In the genomic region with DNA sequence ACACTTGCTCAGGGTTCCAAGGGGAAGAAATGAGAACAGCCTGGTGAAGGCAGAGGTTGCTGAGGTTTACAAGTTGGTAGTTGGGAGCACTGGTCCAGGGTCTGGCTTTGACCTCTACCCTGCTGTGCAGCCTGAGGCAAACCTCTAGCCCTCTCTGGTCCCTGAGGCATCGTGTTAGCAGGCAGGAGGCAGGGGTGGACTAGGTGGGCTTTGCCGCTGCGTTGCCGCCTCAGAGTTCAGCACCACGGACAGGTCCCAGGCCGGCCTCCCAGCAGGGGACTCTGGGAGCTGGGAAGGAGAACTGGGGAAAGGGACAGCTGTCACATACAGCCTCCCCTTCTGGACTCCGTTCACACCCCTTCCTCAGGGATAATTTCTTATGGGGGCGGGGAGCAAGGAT, we compare ENCODE assay signal across 1 cellular context.
TF ChIP-seq lines count a peak whose summit lies in the region.

No MANE protein-coding gene starts in this region.

TF ChIP-seq in HepG2, 621 proteins besides CTCF, POLR2A, EP300 and RAD21 (continued from another document and continues in another):
- TF ChIP-seq, protein P1, sequence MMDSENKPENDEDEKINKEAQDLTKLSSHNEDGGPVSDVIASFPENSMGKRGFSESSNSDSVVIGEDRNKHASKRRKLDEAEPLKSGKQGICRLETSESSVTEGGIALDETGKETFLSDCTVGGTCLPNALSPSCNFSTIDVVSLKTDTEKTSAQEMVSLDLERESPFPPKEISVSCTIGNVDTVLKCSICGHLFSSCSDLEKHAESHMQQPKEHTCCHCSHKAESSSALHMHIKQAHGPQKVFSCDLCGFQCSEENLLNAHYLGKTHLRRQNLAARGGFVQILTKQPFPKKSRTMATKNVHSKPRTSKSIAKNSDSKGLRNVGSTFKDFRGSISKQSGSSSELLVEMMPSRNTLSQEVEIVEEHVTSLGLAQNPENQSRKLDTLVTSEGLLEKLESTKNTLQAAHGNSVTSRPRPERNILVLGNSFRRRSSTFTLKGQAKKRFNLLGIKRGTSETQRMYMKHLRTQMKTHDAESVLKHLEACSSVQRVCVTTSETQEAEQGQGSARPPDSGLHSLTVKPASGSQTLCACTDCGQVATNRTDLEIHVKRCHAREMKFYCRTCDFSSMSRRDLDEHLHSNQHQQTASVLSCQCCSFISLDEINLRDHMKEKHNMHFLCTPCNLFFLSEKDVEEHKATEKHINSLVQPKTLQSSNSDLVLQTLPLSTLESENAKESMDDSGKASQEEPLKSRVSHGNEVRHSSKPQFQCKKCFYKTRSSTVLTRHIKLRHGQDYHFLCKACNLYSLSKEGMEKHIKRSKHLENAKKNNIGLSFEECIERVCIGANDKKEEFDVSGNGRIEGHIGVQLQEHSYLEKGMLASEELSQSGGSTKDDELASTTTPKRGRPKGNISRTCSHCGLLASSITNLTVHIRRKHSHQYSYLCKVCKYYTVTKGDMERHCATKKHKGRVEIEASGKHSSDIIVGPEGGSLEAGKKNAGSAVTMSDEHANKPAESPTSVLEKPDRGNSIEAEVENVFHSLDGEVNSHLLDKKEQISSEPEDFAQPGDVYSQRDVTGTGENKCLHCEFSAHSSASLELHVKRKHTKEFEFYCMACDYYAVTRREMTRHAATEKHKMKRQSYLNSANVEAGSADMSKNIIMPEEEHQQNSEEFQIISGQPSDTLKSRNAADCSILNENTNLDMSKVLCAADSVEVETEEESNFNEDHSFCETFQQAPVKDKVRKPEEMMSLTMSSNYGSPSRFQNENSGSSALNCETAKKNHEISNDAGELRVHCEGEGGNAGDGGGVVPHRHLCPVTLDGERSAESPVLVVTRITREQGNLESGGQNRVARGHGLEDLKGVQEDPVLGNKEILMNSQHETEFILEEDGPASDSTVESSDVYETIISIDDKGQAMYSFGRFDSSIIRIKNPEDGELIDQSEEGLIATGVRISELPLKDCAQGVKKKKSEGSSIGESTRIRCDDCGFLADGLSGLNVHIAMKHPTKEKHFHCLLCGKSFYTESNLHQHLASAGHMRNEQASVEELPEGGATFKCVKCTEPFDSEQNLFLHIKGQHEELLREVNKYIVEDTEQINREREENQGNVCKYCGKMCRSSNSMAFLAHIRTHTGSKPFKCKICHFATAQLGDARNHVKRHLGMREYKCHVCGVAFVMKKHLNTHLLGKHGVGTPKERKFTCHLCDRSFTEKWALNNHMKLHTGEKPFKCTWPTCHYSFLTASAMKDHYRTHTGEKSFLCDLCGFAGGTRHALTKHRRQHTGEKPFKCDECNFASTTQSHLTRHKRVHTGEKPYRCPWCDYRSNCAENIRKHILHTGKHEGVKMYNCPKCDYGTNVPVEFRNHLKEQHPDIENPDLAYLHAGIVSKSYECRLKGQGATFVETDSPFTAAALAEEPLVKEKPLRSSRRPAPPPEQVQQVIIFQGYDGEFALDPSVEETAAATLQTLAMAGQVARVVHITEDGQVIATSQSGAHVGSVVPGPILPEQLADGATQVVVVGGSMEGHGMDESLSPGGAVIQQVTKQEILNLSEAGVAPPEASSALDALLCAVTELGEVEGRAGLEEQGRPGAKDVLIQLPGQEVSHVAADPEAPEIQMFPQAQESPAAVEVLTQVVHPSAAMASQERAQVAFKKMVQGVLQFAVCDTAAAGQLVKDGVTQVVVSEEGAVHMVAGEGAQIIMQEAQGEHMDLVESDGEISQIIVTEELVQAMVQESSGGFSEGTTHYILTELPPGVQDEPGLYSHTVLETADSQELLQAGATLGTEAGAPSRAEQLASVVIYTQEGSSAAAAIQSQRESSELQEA (CRISPR knock-in tag; IDR thresholded peaks at IDR 0.05; ENCODE audit: not compliant biosample characterization): no peak
- TF ChIP-seq TSC22D2 (CRISPR knock-in tag; IDR thresholded peaks at IDR 0.05; ENCODE audit: borderline replicate concordance): peak; percentile 98
- no peak for TF ChIP-seq THYN1 (CRISPR knock-in tag; IDR thresholded peaks at IDR 0.05; ENCODE audit: borderline replicate concordance, low read depth)
- TF ChIP-seq, protein P2, sequence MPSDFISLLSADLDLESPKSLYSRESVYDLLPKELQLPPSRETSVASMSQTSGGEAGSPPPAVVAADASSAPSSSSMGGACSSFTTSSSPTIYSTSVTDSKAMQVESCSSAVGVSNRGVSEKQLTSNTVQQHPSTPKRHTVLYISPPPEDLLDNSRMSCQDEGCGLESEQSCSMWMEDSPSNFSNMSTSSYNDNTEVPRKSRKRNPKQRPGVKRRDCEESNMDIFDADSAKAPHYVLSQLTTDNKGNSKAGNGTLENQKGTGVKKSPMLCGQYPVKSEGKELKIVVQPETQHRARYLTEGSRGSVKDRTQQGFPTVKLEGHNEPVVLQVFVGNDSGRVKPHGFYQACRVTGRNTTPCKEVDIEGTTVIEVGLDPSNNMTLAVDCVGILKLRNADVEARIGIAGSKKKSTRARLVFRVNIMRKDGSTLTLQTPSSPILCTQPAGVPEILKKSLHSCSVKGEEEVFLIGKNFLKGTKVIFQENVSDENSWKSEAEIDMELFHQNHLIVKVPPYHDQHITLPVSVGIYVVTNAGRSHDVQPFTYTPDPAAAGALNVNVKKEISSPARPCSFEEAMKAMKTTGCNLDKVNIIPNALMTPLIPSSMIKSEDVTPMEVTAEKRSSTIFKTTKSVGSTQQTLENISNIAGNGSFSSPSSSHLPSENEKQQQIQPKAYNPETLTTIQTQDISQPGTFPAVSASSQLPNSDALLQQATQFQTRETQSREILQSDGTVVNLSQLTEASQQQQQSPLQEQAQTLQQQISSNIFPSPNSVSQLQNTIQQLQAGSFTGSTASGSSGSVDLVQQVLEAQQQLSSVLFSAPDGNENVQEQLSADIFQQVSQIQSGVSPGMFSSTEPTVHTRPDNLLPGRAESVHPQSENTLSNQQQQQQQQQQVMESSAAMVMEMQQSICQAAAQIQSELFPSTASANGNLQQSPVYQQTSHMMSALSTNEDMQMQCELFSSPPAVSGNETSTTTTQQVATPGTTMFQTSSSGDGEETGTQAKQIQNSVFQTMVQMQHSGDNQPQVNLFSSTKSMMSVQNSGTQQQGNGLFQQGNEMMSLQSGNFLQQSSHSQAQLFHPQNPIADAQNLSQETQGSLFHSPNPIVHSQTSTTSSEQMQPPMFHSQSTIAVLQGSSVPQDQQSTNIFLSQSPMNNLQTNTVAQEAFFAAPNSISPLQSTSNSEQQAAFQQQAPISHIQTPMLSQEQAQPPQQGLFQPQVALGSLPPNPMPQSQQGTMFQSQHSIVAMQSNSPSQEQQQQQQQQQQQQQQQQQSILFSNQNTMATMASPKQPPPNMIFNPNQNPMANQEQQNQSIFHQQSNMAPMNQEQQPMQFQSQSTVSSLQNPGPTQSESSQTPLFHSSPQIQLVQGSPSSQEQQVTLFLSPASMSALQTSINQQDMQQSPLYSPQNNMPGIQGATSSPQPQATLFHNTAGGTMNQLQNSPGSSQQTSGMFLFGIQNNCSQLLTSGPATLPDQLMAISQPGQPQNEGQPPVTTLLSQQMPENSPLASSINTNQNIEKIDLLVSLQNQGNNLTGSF (CRISPR knock-in tag; IDR thresholded peaks at IDR 0.05): no peak
- TF ChIP-seq ZNF766 (CRISPR knock-in tag; IDR thresholded peaks at IDR 0.05; ENCODE audit: borderline replicate concordance): 0 out of 2 replicates have a peak, but pooled peaks have one; percentile 59
- TF ChIP-seq ZNF468 (CRISPR knock-in tag; IDR thresholded peaks at IDR 0.05): peak; percentile 79; the same call in 1 of the 2 replicates
- TF ChIP-seq ZSCAN22 (CRISPR knock-in tag; IDR thresholded peaks at IDR 0.05): no peak
- TF ChIP-seq AGO1 (IDR thresholded peaks at IDR 0.05; ENCODE audit: low read depth, low read length, poor library complexity, severe bottlenecking): no peak
- no peak for TF ChIP-seq U2AF2 (IDR thresholded peaks at IDR 0.05; ENCODE audit: low read depth, low read length)
- no peak for TF ChIP-seq MAFG (CRISPR knock-in tag; IDR thresholded peaks at IDR 0.05)
- TF ChIP-seq ZNF430 (CRISPR knock-in tag; IDR thresholded peaks at IDR 0.05): peak; percentile 60; the same call in 1 of the 2 replicates
- TF ChIP-seq, protein P3, sequence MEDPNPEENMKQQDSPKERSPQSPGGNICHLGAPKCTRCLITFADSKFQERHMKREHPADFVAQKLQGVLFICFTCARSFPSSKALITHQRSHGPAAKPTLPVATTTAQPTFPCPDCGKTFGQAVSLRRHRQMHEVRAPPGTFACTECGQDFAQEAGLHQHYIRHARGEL (CRISPR knock-in tag; IDR thresholded peaks at IDR 0.05): no peak
- TF ChIP-seq REXO4 (CRISPR knock-in tag; IDR thresholded peaks at IDR 0.05; ENCODE audit: borderline replicate concordance): no peak
- TF ChIP-seq STAT5B (CRISPR knock-in tag; IDR thresholded peaks at IDR 0.05): no peak
- no peak for TF ChIP-seq PTBP1 (IDR thresholded peaks at IDR 0.05; ENCODE audit: low read depth, low read length, poor library complexity, severe bottlenecking)
- TF ChIP-seq CENPT (CRISPR knock-in tag; IDR thresholded peaks at IDR 0.05; ENCODE audit: low read depth): no peak
- TF ChIP-seq ZFP90 (CRISPR knock-in tag; IDR thresholded peaks at IDR 0.05; ENCODE audit: borderline replicate concordance): no peak; the same call in none of the 2 replicates
- TF ChIP-seq PCBP1 (IDR thresholded peaks at IDR 0.05; ENCODE audit: borderline replicate concordance, low read depth, low read length): no peak
- TF ChIP-seq, protein P4, sequence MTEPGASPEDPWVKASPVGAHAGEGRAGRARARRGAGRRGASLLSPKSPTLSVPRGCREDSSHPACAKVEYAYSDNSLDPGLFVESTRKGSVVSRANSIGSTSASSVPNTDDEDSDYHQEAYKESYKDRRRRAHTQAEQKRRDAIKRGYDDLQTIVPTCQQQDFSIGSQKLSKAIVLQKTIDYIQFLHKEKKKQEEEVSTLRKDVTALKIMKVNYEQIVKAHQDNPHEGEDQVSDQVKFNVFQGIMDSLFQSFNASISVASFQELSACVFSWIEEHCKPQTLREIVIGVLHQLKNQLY (CRISPR knock-in tag; IDR thresholded peaks at IDR 0.05): no peak
- TF ChIP-seq, protein P5, sequence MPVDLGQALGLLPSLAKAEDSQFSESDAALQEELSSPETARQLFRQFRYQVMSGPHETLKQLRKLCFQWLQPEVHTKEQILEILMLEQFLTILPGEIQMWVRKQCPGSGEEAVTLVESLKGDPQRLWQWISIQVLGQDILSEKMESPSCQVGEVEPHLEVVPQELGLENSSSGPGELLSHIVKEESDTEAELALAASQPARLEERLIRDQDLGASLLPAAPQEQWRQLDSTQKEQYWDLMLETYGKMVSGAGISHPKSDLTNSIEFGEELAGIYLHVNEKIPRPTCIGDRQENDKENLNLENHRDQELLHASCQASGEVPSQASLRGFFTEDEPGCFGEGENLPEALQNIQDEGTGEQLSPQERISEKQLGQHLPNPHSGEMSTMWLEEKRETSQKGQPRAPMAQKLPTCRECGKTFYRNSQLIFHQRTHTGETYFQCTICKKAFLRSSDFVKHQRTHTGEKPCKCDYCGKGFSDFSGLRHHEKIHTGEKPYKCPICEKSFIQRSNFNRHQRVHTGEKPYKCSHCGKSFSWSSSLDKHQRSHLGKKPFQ (CRISPR knock-in tag; IDR thresholded peaks at IDR 0.05; ENCODE audit: insufficient replicate concordance): no peak
- no peak for TF ChIP-seq ZFX (CRISPR knock-in tag; IDR thresholded peaks at IDR 0.05; ENCODE audit: low read depth)
- TF ChIP-seq MTA1 (CRISPR knock-in tag; IDR thresholded peaks at IDR 0.05; ENCODE audit: borderline replicate concordance): 0 out of 2 replicates have a peak, but pooled peaks have one; percentile 30
- TF ChIP-seq, protein P6, sequence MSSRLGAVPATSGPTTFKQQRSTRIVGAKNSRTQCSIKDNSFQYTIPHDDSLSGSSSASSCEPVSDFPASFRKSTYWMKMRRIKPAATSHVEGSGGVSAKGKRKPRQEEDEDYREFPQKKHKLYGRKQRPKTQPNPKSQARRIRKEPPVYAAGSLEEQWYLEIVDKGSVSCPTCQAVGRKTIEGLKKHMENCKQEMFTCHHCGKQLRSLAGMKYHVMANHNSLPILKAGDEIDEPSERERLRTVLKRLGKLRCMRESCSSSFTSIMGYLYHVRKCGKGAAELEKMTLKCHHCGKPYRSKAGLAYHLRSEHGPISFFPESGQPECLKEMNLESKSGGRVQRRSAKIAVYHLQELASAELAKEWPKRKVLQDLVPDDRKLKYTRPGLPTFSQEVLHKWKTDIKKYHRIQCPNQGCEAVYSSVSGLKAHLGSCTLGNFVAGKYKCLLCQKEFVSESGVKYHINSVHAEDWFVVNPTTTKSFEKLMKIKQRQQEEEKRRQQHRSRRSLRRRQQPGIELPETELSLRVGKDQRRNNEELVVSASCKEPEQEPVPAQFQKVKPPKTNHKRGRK (CRISPR knock-in tag; IDR thresholded peaks at IDR 0.05): no peak
- TF ChIP-seq, protein P7, sequence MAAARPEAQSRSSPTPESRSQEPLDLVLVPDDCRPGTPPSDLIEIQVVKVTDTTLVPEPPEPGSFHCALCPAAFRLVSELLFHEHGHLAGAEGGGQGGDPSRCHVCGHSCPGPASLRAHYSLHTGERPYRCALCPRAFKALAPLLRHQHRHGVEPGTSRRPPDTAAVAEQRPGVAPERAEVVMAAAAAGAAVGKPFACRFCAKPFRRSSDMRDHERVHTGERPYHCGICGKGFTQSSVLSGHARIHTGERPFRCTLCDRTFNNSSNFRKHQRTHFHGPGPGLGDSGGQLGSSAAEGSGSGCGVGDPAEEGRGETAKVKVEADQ (CRISPR knock-in tag; IDR thresholded peaks at IDR 0.05; ENCODE audit: borderline replicate concordance): no peak
- TF ChIP-seq KLF13 (CRISPR knock-in tag; IDR thresholded peaks at IDR 0.05): no peak
- no peak for TF ChIP-seq NPAS2 (CRISPR knock-in tag; IDR thresholded peaks at IDR 0.05; ENCODE audit: borderline replicate concordance)
- no peak for TF ChIP-seq KLF15 (CRISPR knock-in tag; IDR thresholded peaks at IDR 0.05; ENCODE audit: borderline replicate concordance)
- TF ChIP-seq NCOA5 (CRISPR knock-in tag; IDR thresholded peaks at IDR 0.05): no peak
- no peak for TF ChIP-seq CBX1 (IDR thresholded peaks at IDR 0.05; ENCODE audit: low read depth)
- TF ChIP-seq, protein P8, sequence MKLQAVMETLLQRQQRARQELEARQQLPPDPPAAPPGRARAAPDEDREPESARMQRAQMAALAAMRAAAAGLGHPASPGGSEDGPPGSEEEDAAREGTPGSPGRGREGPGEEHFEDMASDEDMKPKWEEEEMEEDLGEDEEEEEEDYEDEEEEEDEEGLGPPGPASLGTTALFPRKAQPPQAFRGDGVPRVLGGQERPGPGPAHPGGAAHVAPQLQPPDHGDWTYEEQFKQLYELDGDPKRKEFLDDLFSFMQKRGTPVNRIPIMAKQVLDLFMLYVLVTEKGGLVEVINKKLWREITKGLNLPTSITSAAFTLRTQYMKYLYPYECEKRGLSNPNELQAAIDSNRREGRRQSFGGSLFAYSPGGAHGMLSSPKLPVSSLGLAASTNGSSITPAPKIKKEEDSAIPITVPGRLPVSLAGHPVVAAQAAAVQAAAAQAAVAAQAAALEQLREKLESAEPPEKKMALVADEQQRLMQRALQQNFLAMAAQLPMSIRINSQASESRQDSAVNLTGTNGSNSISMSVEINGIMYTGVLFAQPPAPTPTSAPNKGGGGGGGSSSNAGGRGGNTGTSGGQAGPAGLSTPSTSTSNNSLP (IDR thresholded peaks at IDR 0.05; ENCODE audit: low read depth, low read length): no peak
- TF ChIP-seq FOXP1 (IDR thresholded peaks at IDR 0.05): no peak
- no peak for TF ChIP-seq FOXP1 (CRISPR knock-in tag; IDR thresholded peaks at IDR 0.05)
- TF ChIP-seq ATF7-NPFF (CRISPR knock-in tag; IDR thresholded peaks at IDR 0.05; ENCODE audit: low read depth): peak; percentile 48; the same call in 1 of the 2 replicates
- TF ChIP-seq ZSCAN29 (CRISPR knock-in tag; conservative IDR thresholded peaks at IDR 0.05): no peak
- no peak for TF ChIP-seq ZNF552 (CRISPR knock-in tag; IDR thresholded peaks at IDR 0.05; ENCODE audit: borderline replicate concordance)
- TF ChIP-seq ZNF7 (CRISPR knock-in tag; IDR thresholded peaks at IDR 0.05): no peak
- TF ChIP-seq CEBPB (IDR thresholded peaks at IDR 0.05; ENCODE audit: borderline replicate concordance, low read depth, low read length): no peak
- no peak for TF ChIP-seq ZNF589 (CRISPR knock-in tag; conservative IDR thresholded peaks at IDR 0.05)
- TF ChIP-seq ESRRA (CRISPR knock-in tag; IDR thresholded peaks at IDR 0.05; ENCODE audit: low read depth): no peak
- TF ChIP-seq TBX2 (CRISPR knock-in tag; IDR thresholded peaks at IDR 0.05; ENCODE audit: borderline replicate concordance): peak; percentile 49; the same call in 1 of the 2 replicates
- no peak for TF ChIP-seq ZNF180 (CRISPR knock-in tag; IDR thresholded peaks at IDR 0.05; ENCODE audit: borderline replicate concordance, low read depth)
